9 cellular contexts compared by ENCODE assay signal in genomic region chr13:29845440-29846056, GRCh38. TPM values are rescaled to one million over a fixed set of nuclear protein-coding genes. Genes with fewer than 3 reads are reported as not detected.
DNase-seq lines count a peak whose midpoint lies in the region; ATAC-seq and TF ChIP-seq lines count a peak whose summit lies in the region.
"Had no signal": no experiment of that assay in that cellular context is flagged by ENCODE, and none has a peak within 500 bp of the region (broad histone marks: within the 10 kb centered on the region; RNA-seq: fewer than 3 reads in every experiment).

No MANE protein-coding gene starts in this region.

- H3K27ac ChIP-seq in ACC112 (ENCODE audit: low read depth, low read length) (no peak overlapping the region), H9 (ENCODE audit: insufficient read length, low read depth, low read length) (no peak overlapping the region)
- H3K27ac ChIP-seq: left lung had no signal

- H3K4ac ChIP-seq in H9 (ENCODE audit: low read depth, low read length), result no peak overlapping the region

- no peak overlapping the region for H3K4me2 ChIP-seq in H9 (ENCODE audit: insufficient read depth, insufficient read length, low read length)

- H2AFZ ChIP-seq in ACC112 (ENCODE audit: low read length, unreplicated experiment) (no peak overlapping the region), H9 (ENCODE audit: low read length) (no peak overlapping the region)

- H3K23me2 ChIP-seq in H9 (ENCODE audit: insufficient read length, low read depth, low read length, poor library complexity, severe bottlenecking), result peaks cover 12% of the 10 kb centered on the region

- no peaks in the 10 kb centered on the region for H3K27me3 ChIP-seq in ACC112 (ENCODE audit: insufficient read depth, low read length)
- no peaks in the 10 kb centered on the region for H3K27me3 ChIP-seq in H9 (ENCODE audit: insufficient read depth, low read length)
- H3K27me3 ChIP-seq: left lung had no signal

- no peak overlapping the region for H3K14ac ChIP-seq in H9 (ENCODE audit: insufficient read depth, low read length)

- no peaks in the 10 kb centered on the region; a peak in 1 of 5 replicates for H3K9me3 Mint-ChIP-seq in H9
- peaks cover 0 to 7% (median 4%) of the 10 kb centered on the region in 5 experiments for H3K9me3 Mint-ChIP-seq in brain

- no peak overlapping the region for H4K8ac ChIP-seq in H9 (replicated peaks; ENCODE audit: insufficient read length, low read depth, low read length)

- H3K4me3 ChIP-seq in ACC112 (ENCODE audit: low read depth, low read length), result peak overlapping the region; percentile 23

- TF ChIP-seq CTCF in H9 (conservative IDR thresholded peaks at IDR 0.05), result peak; percentile 41; the same call in 2 of the 3 replicates
- peak; percentile 63 to 71 for TF ChIP-seq CTCF in brain (conservative IDR thresholded peaks at IDR 0.05)

- H4K20me1 ChIP-seq in H9 (ENCODE audit: control insufficient read depth, insufficient read depth, insufficient read length), result no peaks in the 10 kb centered on the region

- H3K18ac ChIP-seq in H9 (ENCODE audit: insufficient read length, low read depth, low read length), result no peak overlapping the region

- peaks cover 24% of the 10 kb centered on the region for H3K4me1 ChIP-seq in ACC112 (ENCODE audit: control insufficient read depth, insufficient read depth, low read length, unreplicated experiment)
- H3K4me1 ChIP-seq in H9 (ENCODE audit: insufficient read depth, low read length), result peaks cover 5% of the 10 kb centered on the region; the same call in 1 of the 2 replicates

- no peaks in the 10 kb centered on the region for H3K79me1 ChIP-seq in H9 (ENCODE audit: insufficient read depth, low read depth, low read length, poor library complexity, severe bottlenecking)

- no peak overlapping the region for H3K23ac ChIP-seq in H9 (ENCODE audit: insufficient read length, low read depth, low read length)

- no peak overlapping the region for H4K5ac ChIP-seq in H9 (ENCODE audit: insufficient read length, low read depth, low read length)

- DNase-seq in H9 (no peak), lung microvascular endothelial cell (ENCODE audit: low read depth in 2 of 2) (peak; percentile 33 to 48), NCI-H2081 treated with DMSO at 0.1 percent for 48 hours (lab: John Stamatoyannopoulos, UW) (no peak), NCI-H2196 treated with DMSO at 0.1 percent for 48 hours (lab: John Stamatoyannopoulos, UW; ENCODE audit: unreplicated experiment) (no peak), kidney tubule cell (ENCODE audit: low spot score) (no peak)
- DNase-seq: left lung had no signal

- H3K4me3 Mint-ChIP-seq in H9 (no peak overlapping the region), brain (peak overlapping the region; percentile 77 to 97 (median 93))

- no peak overlapping the region for H2BK12ac ChIP-seq in H9 (ENCODE audit: insufficient read length, low read depth, low read length)

- no peak overlapping the region for H4K91ac ChIP-seq in H9 (ENCODE audit: insufficient read length, low read depth, low read length)

- H3K27me3 Mint-ChIP-seq in H9 (ENCODE audit: low read depth) (no peaks in the 10 kb centered on the region), brain (peaks cover 10% of the 10 kb centered on the region)

- H2BK20ac ChIP-seq in H9 (ENCODE audit: low read depth, low read length, poor library complexity, severe bottlenecking), result no peak overlapping the region

- no peak overlapping the region for H2AK5ac ChIP-seq in H9 (ENCODE audit: insufficient read length, low read length)

- no peaks in the 10 kb centered on the region for H3K9me3 ChIP-seq in H9 (ENCODE audit: control insufficient read depth, low read depth, low read length)
- H3K9me3 ChIP-seq: left lung had no signal

- H3T11ph ChIP-seq in H9 (ENCODE audit: low read length), result no peak overlapping the region

- ATAC-seq in HG03175 (IDR thresholded peaks at IDR 0.05; ENCODE audit: unreplicated experiment), result no peak
- ATAC-seq: left lung had no signal

- H3K27ac Mint-ChIP-seq in H9, result no peak overlapping the region
- peak overlapping the region in 3 of 5 experiments; percentile 15 to 75 (median 25) for H3K27ac Mint-ChIP-seq in brain

- WGBS in H9 (ENCODE audit: extremely low coverage, insufficient read length, low lambda C conversion rate), result no CpG with 5 or more reads among the region's 2 CpGs

- H2BK120ac ChIP-seq in H9 (ENCODE audit: low read depth, low read length, poor library complexity, severe bottlenecking), result no peak overlapping the region

- no peaks in the 10 kb centered on the region; a peak in 1 of 7 replicates for H3K36me3 Mint-ChIP-seq in H9 (ENCODE audit: insufficient read depth in 1 of 3, low read depth in 3 of 3)
- peaks cover 2% of the 10 kb centered on the region for H3K36me3 Mint-ChIP-seq in brain

- H3K79me2 ChIP-seq in ACC112 (ENCODE audit: control insufficient read depth, insufficient read depth, low read length, unreplicated experiment) (peaks cover 74% of the 10 kb centered on the region), H9 (ENCODE audit: insufficient read depth, low read length) (peaks cover 16% of the 10 kb centered on the region; the same call in 1 of the 2 replicates)

- no peak overlapping the region for H2BK15ac ChIP-seq in H9 (ENCODE audit: low read depth, low read length)

- H3K36me3 ChIP-seq in ACC112 (ENCODE audit: insufficient read depth, low read length), result no peaks in the 10 kb centered on the region
- H3K36me3 ChIP-seq: left lung had no signal

- H2BK5ac ChIP-seq in H9 (ENCODE audit: insufficient read length, low read length), result no peak overlapping the region

- no peak overlapping the region for H3K9ac ChIP-seq in H9 (ENCODE audit: extremely low read depth, insufficient read length, low read length)

- no peak overlapping the region for H3K56ac ChIP-seq in H9 (ENCODE audit: insufficient read length, low read depth, low read length)

- peaks cover 57 to 66% of the 10 kb centered on the region in 2 experiments for H3K4me1 Mint-ChIP-seq in H9
- peaks cover 66% of the 10 kb centered on the region for H3K4me1 Mint-ChIP-seq in brain

RNA-seq across cellular contexts. Expression of gene UBL3, which starts 4.9 kb away (rescaled TPM):
- total RNA-seq in H9 (2021) (19.0 and 19.3 TPM in 2 replicates), lung microvascular endothelial cell (8.7 and 15.9 TPM in 2 replicates)
- polyA plus RNA-seq in brain (ENCODE audit: insufficient read depth, low read depth, low replicate concordance), result 15.0 TPM

Comparison
In these comparisons a context has a peak if more than half of its experiments do, and no peak if none do; other contexts are left out.
1. DNase-seq: peak in lung microvascular endothelial cell (2 of 2); none in H9 (single experiment), NCI-H2081 treated with DMSO at 0.1 percent for 48 hours (single experiment), NCI-H2196 treated with DMSO at 0.1 percent for 48 hours (single experiment) and kidney tubule cell (single experiment).
2. H3K27ac Mint-ChIP-seq: peak in brain (3 of 5); none in H9 (0 of 3).
3. H3K4me3 Mint-ChIP-seq: peak in brain (5 of 5); none in H9 (0 of 2).